In the genomic region with DNA sequence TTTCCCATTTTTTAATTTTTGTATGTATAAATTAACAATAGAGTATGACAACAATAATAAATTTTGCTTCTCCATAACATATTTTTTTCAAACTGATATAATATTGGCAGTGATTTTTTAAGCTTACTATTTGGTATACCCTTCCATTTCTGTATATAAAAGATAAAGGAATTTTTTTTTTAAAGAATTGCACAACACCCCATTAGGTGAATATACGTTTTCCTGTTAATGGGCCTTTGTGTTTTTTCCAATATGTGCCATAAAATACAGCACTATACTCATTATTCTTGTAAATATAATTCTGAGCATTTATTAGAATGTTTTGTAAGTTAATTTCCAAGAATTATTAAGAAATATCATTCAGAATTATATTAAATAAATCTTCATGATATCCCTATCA, we compare ENCODE assay signal across 29 cellular contexts.
"Had no signal": no experiment of that assay in that cellular context is flagged by ENCODE, and none has a peak within 500 bp of the region (broad histone marks: within the 10 kb centered on the region; RNA-seq: fewer than 3 reads in every experiment).

No MANE protein-coding gene starts in this region.

- H3K4me1 ChIP-seq: neural progenitor cell, parathyroid adenoma, psoas muscle, right lobe of liver, stomach, thyroid gland, tibial nerve, upper lobe of left lung, vagina had no signal

- H2AFZ ChIP-seq: neural progenitor cell, parathyroid adenoma had no signal

- DNase-seq: natural killer cell; occipital lobe; ovary; posterior cingulate gyrus; psoas muscle; right cardiac atrium; right lobe of liver; sigmoid colon; small intestine; stimulated activated CD4-positive, alpha-beta T cell treated with anti-CD3 and anti-CD28 coated beads, Interleukin-15, amount 100 ng/mL, for 24 hours; stimulated activated CD4-positive, alpha-beta T cell treated with anti-CD3 and anti-CD28 coated beads, Interleukin-2, amount 100 ng/mL, for 24 hours; stimulated activated CD4-positive, alpha-beta T cell treated with anti-CD3 and anti-CD28 coated beads, Interleukin-2, amount 100 ng/mL, for 48 hours; stimulated activated CD4-positive, alpha-beta T cell treated with anti-CD3 and anti-CD28 coated beads, Interleukin-4, amount 100 ng/mL, for 24 hours; stimulated activated naive B cell treated with anti-CD40 and anti-IgM and Interleukin-4, amounts not matched to agents 10 μg/mL and 1 μg/mL and 100 μg/mL, for 72 hours; stimulated activated naive CD4-positive, alpha-beta T cell treated with Interleukin-2 at 50 U/mL for 16 hours; stomach; thyroid gland; trophoblast cell; upper lobe of left lung had no signal

- FAIRE-seq: urothelium cell line had no signal

- H3K36me3 ChIP-seq: neural progenitor cell, ovary, right lobe of liver, sigmoid colon, stomach, thoracic aorta, thyroid gland, tibial nerve, upper lobe of left lung, vagina had no signal

- H3K9me3 ChIP-seq: ovary, psoas muscle, right lobe of liver, sigmoid colon, stomach, thoracic aorta, thyroid gland, tibial nerve, upper lobe of left lung, vagina had no signal

- H3K79me2 ChIP-seq: parathyroid adenoma had no signal

- H3K4me1 Mint-ChIP-seq: natural killer cell; neural progenitor cell; stimulated activated effector memory CD8-positive, alpha-beta T cell treated with anti-CD3 and anti-CD28 coated beads, Interleukin-12 subunit alpha, Interleukin-12 subunit beta, amount 100 ng/mL, for 72 hours; stimulated activated naive B cell treated with anti-CD40 and anti-IgM and Interleukin-4, amounts not matched to agents 10 μg/mL and 1 μg/mL and 100 μg/mL, for 72 hours had no signal

- H3K4me3 ChIP-seq: neural progenitor cell, ovary, psoas muscle, right lobe of liver, sigmoid colon, stomach, thoracic aorta, thyroid gland, tibial nerve, upper lobe of left lung, vagina had no signal

- H3K4me2 ChIP-seq: neural progenitor cell had no signal

- H3K27me3 Mint-ChIP-seq: progenitor cell of endocrine pancreas; stimulated activated naive B cell treated with anti-CD40 and anti-IgM and Interleukin-4, amounts not matched to agents 10 μg/mL and 1 μg/mL and 100 μg/mL, for 72 hours; stimulated activated naive CD8-positive, alpha-beta T cell treated with anti-CD3 and anti-CD28 coated beads, Interleukin-15, Interleukin-2, amounts not matched to agents 100 ng/mL and 50 ng/mL, for 24 hours had no signal

- H3K27ac Mint-ChIP-seq: natural killer cell; nephron; neural progenitor cell; progenitor cell of endocrine pancreas; stimulated activated effector memory CD8-positive, alpha-beta T cell treated with anti-CD3 and anti-CD28 coated beads, Interleukin-12 subunit alpha, Interleukin-12 subunit beta, amount 100 ng/mL, for 72 hours; stimulated activated naive B cell treated with anti-CD40 and anti-IgM and Interleukin-4, amounts not matched to agents 10 μg/mL and 1 μg/mL and 100 μg/mL, for 72 hours; stimulated activated naive CD8-positive, alpha-beta T cell treated with anti-CD3 and anti-CD28 coated beads, Interleukin-15, Interleukin-2, amounts not matched to agents 100 ng/mL and 50 ng/mL, for 24 hours had no signal

- H3K27me3 ChIP-seq: neural progenitor cell, ovary, right lobe of liver, sigmoid colon, stomach, thyroid gland, tibial nerve, upper lobe of left lung, vagina had no signal

- H3K4me3 Mint-ChIP-seq: natural killer cell; nephron; neural progenitor cell; stimulated activated effector memory CD8-positive, alpha-beta T cell treated with anti-CD3 and anti-CD28 coated beads, Interleukin-12 subunit alpha, Interleukin-12 subunit beta, amount 100 ng/mL, for 72 hours; stimulated activated naive B cell treated with anti-CD40 and anti-IgM and Interleukin-4, amounts not matched to agents 10 μg/mL and 1 μg/mL and 100 μg/mL, for 72 hours; stimulated activated naive CD8-positive, alpha-beta T cell treated with anti-CD3 and anti-CD28 coated beads, Interleukin-15, Interleukin-2, amounts not matched to agents 100 ng/mL and 50 ng/mL, for 24 hours had no signal

- H3K9ac ChIP-seq: neural progenitor cell, parathyroid adenoma had no signal

- H3K36me3 Mint-ChIP-seq: natural killer cell; neural progenitor cell; stimulated activated effector memory CD8-positive, alpha-beta T cell treated with anti-CD3 and anti-CD28 coated beads, Interleukin-12 subunit alpha, Interleukin-12 subunit beta, amount 100 ng/mL, for 72 hours; stimulated activated naive B cell treated with anti-CD40 and anti-IgM and Interleukin-4, amounts not matched to agents 10 μg/mL and 1 μg/mL and 100 μg/mL, for 72 hours had no signal

- H3K27ac ChIP-seq: neural progenitor cell, ovary, parathyroid adenoma, psoas muscle, right lobe of liver, sigmoid colon, stomach, thoracic aorta, thyroid gland, tibial nerve, upper lobe of left lung, vagina had no signal

- H3K9me3 Mint-ChIP-seq: neural progenitor cell; stimulated activated naive B cell treated with anti-CD40 and anti-IgM and Interleukin-4, amounts not matched to agents 10 μg/mL and 1 μg/mL and 100 μg/mL, for 72 hours; stimulated activated naive CD8-positive, alpha-beta T cell treated with anti-CD3 and anti-CD28 coated beads, Interleukin-15, Interleukin-2, amounts not matched to agents 100 ng/mL and 50 ng/mL, for 24 hours had no signal
